In the genomic region with DNA sequence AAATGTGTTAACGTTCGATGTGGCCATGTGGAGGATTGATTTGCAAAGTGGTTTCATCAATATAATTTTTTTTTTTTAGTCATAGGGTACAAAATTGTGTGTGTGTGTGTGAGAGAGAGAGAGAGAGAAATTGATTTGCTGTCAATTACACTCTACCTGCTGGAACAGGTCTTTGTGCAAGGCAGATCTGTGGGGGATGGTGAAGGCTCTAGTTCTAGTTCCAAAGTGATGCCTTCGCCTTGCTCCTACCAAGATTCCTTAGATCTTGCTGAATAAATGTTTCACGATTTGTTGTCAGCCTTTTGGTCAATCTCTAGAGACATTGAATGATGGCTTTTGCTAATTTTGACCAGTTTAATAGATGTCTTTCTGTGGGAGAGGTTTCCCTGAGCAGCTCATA, we compare ENCODE assay signal across 9 cellular contexts.
"Had no signal": no experiment of that assay in that cellular context is flagged by ENCODE, and none has a peak within 500 bp of the region (broad histone marks: within the 10 kb centered on the region; RNA-seq: fewer than 3 reads in every experiment).

No MANE protein-coding gene starts in this region.

- H3K4me1 Mint-ChIP-seq: H9, IgD-negative memory B cell had no signal

- FAIRE-seq: H54 had no signal

- H2AFZ ChIP-seq: GM23248 had no signal

- H3K4me2 ChIP-seq: KMS-11 had no signal

- H3K4me3 ChIP-seq: GM23248 had no signal

- H3K9me3 Mint-ChIP-seq: H9, IgD-negative memory B cell had no signal

- H3K4me3 Mint-ChIP-seq: H9, IgD-negative memory B cell had no signal

- H3K9ac ChIP-seq: GM23248, KMS-11 had no signal

- DNase-seq: GM23248, GOT3, H9, HCEC 1CT, KBM-7 had no signal

- H3K27ac ChIP-seq: GM23248, HL-60, KMS-11 had no signal

- H3K27me3 Mint-ChIP-seq: IgD-negative memory B cell had no signal

- H3K27ac Mint-ChIP-seq: H9, IgD-negative memory B cell had no signal
